8 cellular contexts compared by ENCODE assay signal in the genomic region with DNA sequence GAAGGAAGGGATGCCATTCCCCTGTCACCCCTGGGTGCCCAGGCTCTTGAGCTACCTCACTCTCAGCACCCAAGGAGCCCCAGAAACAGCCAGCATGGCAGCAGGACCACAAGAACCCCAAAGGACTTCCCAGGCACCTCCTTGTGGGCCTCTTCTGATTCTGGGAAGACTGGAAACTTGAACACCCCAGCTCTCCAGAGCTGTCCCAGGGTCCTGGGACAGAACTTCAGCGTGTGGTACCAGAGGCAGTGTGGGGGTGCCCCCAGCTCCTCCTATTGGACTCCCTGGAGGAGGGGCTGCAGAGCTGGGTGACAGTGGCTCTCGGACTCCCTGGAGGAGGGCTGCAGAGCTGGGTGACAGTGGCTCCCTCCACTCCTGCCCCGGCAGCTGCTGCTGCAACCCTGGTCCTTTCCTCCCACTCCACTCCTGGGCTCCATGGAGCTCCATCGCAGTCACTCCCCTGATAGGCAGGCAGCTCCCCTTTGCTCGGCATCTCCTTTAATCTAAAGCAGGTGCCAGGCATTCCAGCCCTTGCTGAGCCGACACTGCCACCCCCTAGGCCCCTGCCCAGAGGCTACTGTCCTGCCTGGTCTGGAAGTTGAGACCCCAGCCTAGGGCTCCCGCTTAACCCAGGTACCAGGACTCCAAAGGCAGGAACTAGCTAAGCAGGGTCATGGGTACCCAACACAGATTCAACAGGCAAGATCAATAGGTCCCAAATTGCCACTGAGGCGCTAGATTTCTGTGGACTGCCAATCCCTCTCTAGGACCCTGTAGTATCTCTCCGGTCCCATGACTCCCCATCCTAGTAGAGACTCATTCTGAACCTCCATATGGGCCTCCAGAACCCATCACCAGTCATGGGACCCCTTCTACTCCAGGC. TPM values are rescaled to one million over a fixed set of nuclear protein-coding genes. Genes with fewer than 3 reads are reported as not detected.
DNase-seq lines count a peak whose midpoint lies in the region; TF ChIP-seq lines count a peak whose summit lies in the region.

No MANE protein-coding gene starts in this region.

- H3K4me3 ChIP-seq in uterus = peak overlapping the region; percentile 94

- peaks cover 63% of the 10 kb centered on the region for H3K4me1 Mint-ChIP-seq in activated naive CD4-positive, alpha-beta T cell treated with anti-CD3 and anti-CD28 coated beads, Interleukin-2, amount 50 U/mL, for 24 hours
- H3K4me1 Mint-ChIP-seq in chondrocyte (ENCODE audit: low read depth) (peaks cover 66% of the 10 kb centered on the region), mesothelial cell of epicardium (peaks cover 67% of the 10 kb centered on the region)

- in situ Hi-C loops in GM13976 (cut with MboI; ENCODE audit: low sequenced_read_pairs, unreplicated experiment) = no loop called here
- in situ Hi-C loops in G401 (cut with HindIII; ENCODE audit: low sequenced_read_pairs) = no loop called here

- intact Hi-C loops in uterus (cut with DNase I; ENCODE audit: low total_unique reads) = no loop called here

- no peaks in the 10 kb centered on the region for H3K27me3 Mint-ChIP-seq in activated naive CD4-positive, alpha-beta T cell treated with anti-CD3 and anti-CD28 coated beads, Interleukin-2, amount 50 U/mL, for 24 hours
- H3K27me3 Mint-ChIP-seq in chondrocyte (ENCODE audit: low read depth) (no peaks in the 10 kb centered on the region), mesothelial cell of epicardium (ENCODE audit: low read depth) (no peaks in the 10 kb centered on the region)

- TF ChIP-seq CTCF in chondrocyte (IDR thresholded peaks at IDR 0.05) (no peak), mesothelial cell of epicardium (IDR thresholded peaks at IDR 0.05; ENCODE audit: unreplicated experiment) (no peak), uterus (IDR thresholded peaks at IDR 0.05) (no peak), GM13976 (IDR thresholded peaks at IDR 0.05; ENCODE audit: borderline replicate concordance, control extremely low read depth, extremely low read depth, insufficient read depth, missing control alignments) (no peak)

- peaks cover 5 to 33% of the 10 kb centered on the region in 2 donors for H3K4me1 ChIP-seq in uterus

- no peaks in the 10 kb centered on the region for H3K27me3 ChIP-seq in uterus

- H3K27ac Mint-ChIP-seq in activated naive CD4-positive, alpha-beta T cell treated with anti-CD3 and anti-CD28 coated beads, Interleukin-2, amount 50 U/mL, for 24 hours = peak overlapping the region; percentile 93
- H3K27ac Mint-ChIP-seq in chondrocyte (ENCODE audit: unreplicated experiment) (peak overlapping the region; percentile 97), mesothelial cell of epicardium (peak overlapping the region; percentile 79)

- peak overlapping the region; percentile 93 for H3K4me3 Mint-ChIP-seq in activated naive CD4-positive, alpha-beta T cell treated with anti-CD3 and anti-CD28 coated beads, Interleukin-2, amount 50 U/mL, for 24 hours
- H3K4me3 Mint-ChIP-seq in chondrocyte (ENCODE audit: unreplicated experiment) (peak overlapping the region; percentile 98), mesothelial cell of epicardium (peak overlapping the region; percentile 91)

- H3K9me3 Mint-ChIP-seq in activated naive CD4-positive, alpha-beta T cell treated with anti-CD3 and anti-CD28 coated beads, Interleukin-2, amount 50 U/mL, for 24 hours = no peaks in the 10 kb centered on the region
- H3K9me3 Mint-ChIP-seq in chondrocyte (ENCODE audit: low read depth) (no peaks in the 10 kb centered on the region), mesothelial cell of epicardium (no peaks in the 10 kb centered on the region)

- DNase-seq in activated naive CD4-positive, alpha-beta T cell treated with Interleukin-2 at 50 U/mL for 16 hours = no peak
- DNase-seq in chondrocyte (ENCODE audit: low spot score) (no peak), mesothelial cell of epicardium (ENCODE audit: low spot score in 2 of 2, unreplicated experiment in 2 of 2) (no peak), uterus (no peak), kidney glomerular epithelial cell (lab: John Stamatoyannopoulos, UW) (no peak), GM13976 (ENCODE audit: low spot score) (no peak), G401 (ENCODE audit: low spot score) (no peak)

- H3K27ac ChIP-seq in uterus = peak overlapping the region; percentile 99 to 100

- no peak for TF ChIP-seq POLR2A in uterus (IDR thresholded peaks at IDR 0.05)

- H3K36me3 Mint-ChIP-seq in activated naive CD4-positive, alpha-beta T cell treated with anti-CD3 and anti-CD28 coated beads, Interleukin-2, amount 50 U/mL, for 24 hours = no peaks in the 10 kb centered on the region
- peaks cover 3% of the 10 kb centered on the region for H3K36me3 Mint-ChIP-seq in chondrocyte (ENCODE audit: low read depth)
- H3K36me3 Mint-ChIP-seq in mesothelial cell of epicardium = no peaks in the 10 kb centered on the region

- no peaks in the 10 kb centered on the region for H3K36me3 ChIP-seq in uterus

- no peaks in the 10 kb centered on the region for H3K9me3 ChIP-seq in uterus

RNA-seq across cellular contexts. Expression of gene BCL9L, which starts 2.7 kb away (rescaled TPM):
- 131 to 145 TPM (median 138 TPM) in 3 replicates for total RNA-seq in chondrocyte
- 88.6 to 92.4 TPM (median 91.7 TPM) in 3 replicates for total RNA-seq in mesothelial cell of epicardium
- 100 to 1,000 TPM in 1 of 4 donors, 10 to 100 TPM in 1, 1 to 10 TPM in 2; 2.9 to 157 (median 13.7) TPM for total RNA-seq in uterus
- 10.2 and 13.4 TPM in 2 replicates for total RNA-seq in G401 (2014; rRNA removed; shearing (Covaris generic))

RNA-seq across cellular contexts. Expression of gene UPK2, which starts 33.1 kb away (rescaled TPM):
- total RNA-seq in chondrocyte = 0.22 to 0.63 TPM (median 0.38 TPM) in 3 replicates
- 2.2 to 3.0 TPM (median 2.7 TPM) in 3 replicates for total RNA-seq in mesothelial cell of epicardium
- not detected for total RNA-seq in uterus
- not detected in 2 replicates for total RNA-seq in G401 (2014; rRNA removed; shearing (Covaris generic))

RNA-seq across cellular contexts. Expression of gene CXCR5, which starts 39.3 kb away (rescaled TPM):
- total RNA-seq in chondrocyte (0.07 to 0.27 TPM in 2 of 3 replicates, not detected in the other), mesothelial cell of epicardium (not detected in 3 replicates), uterus (under 1 TPM in 1 of 4 donors, not detected in 3; 0.14 TPM)
- total RNA-seq in G401 (2014; rRNA removed; shearing (Covaris generic)) = not detected in 2 replicates

RNA-seq across cellular contexts. Expression of gene FOXR1, which starts 48.6 kb away (rescaled TPM):
- not detected in 3 replicates for total RNA-seq in chondrocyte
- not detected in 3 replicates for total RNA-seq in mesothelial cell of epicardium
- not detected for total RNA-seq in uterus
- not detected in 2 replicates for total RNA-seq in G401 (2014; rRNA removed; shearing (Covaris generic))
